ENCODE assay signal across 16 cellular contexts in genomic region chr2:143906850-143907249, GRCh38.
A peak's percentile ranks its signal among the peaks of the same experiment; 100 is the strongest.
DNase-seq lines count a peak whose midpoint lies in the region; FAIRE-seq lines count a peak whose summit lies in the region.
"Had no signal": no experiment of that assay in that cellular context is flagged by ENCODE, and none has a peak within 500 bp of the region (broad histone marks: within the 10 kb centered on the region; RNA-seq: fewer than 3 reads in every experiment).

No MANE protein-coding gene starts in this region.

- no peak overlapping the region for H3K27ac Mint-ChIP-seq in CD4-positive, alpha-beta memory T cell
- H3K27ac Mint-ChIP-seq in activated naive CD4-positive, alpha-beta T cell treated with anti-CD3 and anti-CD28 coated beads for 36 hours, result no peak overlapping the region

- DNase-seq in H7 (peak; percentile 54), NT2/D1 (ENCODE audit: low read depth, low spot score) (peak; percentile 68), iPS DF 19.7 (ENCODE audit: low read depth, low spot score) (peak; percentile 50), iPS-NIHi7 (ENCODE audit: extremely low spot score) (peak; percentile 45), GM19239 (ENCODE audit: insufficient read length, low spot score) (no peak), T-helper 2 cell (no peak)
- DNase-seq in CD4-positive, alpha-beta memory T cell, result no peak
- DNase-seq in activated naive CD4-positive, alpha-beta T cell treated with anti-CD3 and anti-CD28 coated beads for 36 hours, result no peak
- DNase-seq: 8988T, AML-193, DMS53 had no signal

- H3K36me3 ChIP-seq in H7 (replicated peaks; ENCODE audit: control insufficient read depth, insufficient read depth, low read length), result no peaks in the 10 kb centered on the region
- no peaks in the 10 kb centered on the region for H3K36me3 ChIP-seq in NT2/D1 (ENCODE audit: insufficient read depth, insufficient read length, low read length)
- no peaks in the 10 kb centered on the region for H3K36me3 ChIP-seq in CD4-positive, alpha-beta memory T cell (ENCODE audit: insufficient read depth, low read length)
- H3K36me3 ChIP-seq: BLaER1 had no signal

- intact Hi-C loops in CD4-positive, alpha-beta memory T cell (cut with micrococcal nuclease), result no loop called here
- intact Hi-C loops in activated naive CD4-positive, alpha-beta T cell treated with anti-CD3 and anti-CD28 coated beads for 36 hours (cut with micrococcal nuclease), result no loop called here

- no peak overlapping the region for H3K9ac ChIP-seq in NT2/D1 (ENCODE audit: insufficient read length, low read depth)
- H3K9ac ChIP-seq: BLaER1 had no signal

- peaks cover 0 to 7% (median under 1%) of the 10 kb centered on the region in 4 donors for H3K4me1 Mint-ChIP-seq in CD4-positive, alpha-beta memory T cell
- no peaks in the 10 kb centered on the region for H3K4me1 Mint-ChIP-seq in activated naive CD4-positive, alpha-beta T cell treated with anti-CD3 and anti-CD28 coated beads for 36 hours (ENCODE audit: low read depth)

- H3K36me3 Mint-ChIP-seq in CD4-positive, alpha-beta memory T cell, result no peaks in the 10 kb centered on the region
- H3K36me3 Mint-ChIP-seq in activated naive CD4-positive, alpha-beta T cell treated with anti-CD3 and anti-CD28 coated beads for 36 hours (ENCODE audit: low read depth), result no peaks in the 10 kb centered on the region

- POLR2A ChIA-PET in CD4-positive, alpha-beta memory T cell (lab: Charles Lee; ENCODE audit: partially characterized antibody), result no interaction called here

- H3K4me3 Mint-ChIP-seq in CD4-positive, alpha-beta memory T cell, result no peak overlapping the region
- no peak overlapping the region for H3K4me3 Mint-ChIP-seq in activated naive CD4-positive, alpha-beta T cell treated with anti-CD3 and anti-CD28 coated beads for 36 hours

- CTCF ChIA-PET in CD4-positive, alpha-beta memory T cell (lab: Charles Lee; ENCODE audit: partially characterized antibody), result no interaction called here
- CTCF ChIA-PET in activated naive CD4-positive, alpha-beta T cell treated with anti-CD3 and anti-CD28 coated beads for 36 hours (lab: Charles Lee), result interaction anchor here (0.5 kb wide), 1 partner anchor 27 kb away, joined by 3 read pairs; no protein-coding TSS in a partner anchor

- no peak overlapping the region for H3K27ac ChIP-seq in CD4-positive, alpha-beta memory T cell (ENCODE audit: low read depth, low read length)
- H3K27ac ChIP-seq: BLaER1 had no signal

- H3K9me3 Mint-ChIP-seq in CD4-positive, alpha-beta memory T cell, result no peaks in the 10 kb centered on the region
- H3K9me3 Mint-ChIP-seq in activated naive CD4-positive, alpha-beta T cell treated with anti-CD3 and anti-CD28 coated beads for 36 hours, result no peaks in the 10 kb centered on the region

- no peak for FAIRE-seq in GM19239 (lab: Jason Lieb, UNC)
- FAIRE-seq: GM12878, GM18507, H54, K562 had no signal

- H3K4me3 ChIP-seq in H7 (ENCODE audit: insufficient read depth, low read depth, low read length) (no peak overlapping the region), NT2/D1 (ENCODE audit: insufficient read length, low read depth) (no peak overlapping the region)
- no peak overlapping the region for H3K4me3 ChIP-seq in CD4-positive, alpha-beta memory T cell (ENCODE audit: low read length in 2 of 2)
- H3K4me3 ChIP-seq: BLaER1, GM12878, K562 had no signal

- H3K27me3 ChIP-seq in H7 (ENCODE audit: control insufficient read depth, insufficient read depth, low read length) (no peaks in the 10 kb centered on the region), NT2/D1 (ENCODE audit: insufficient read depth, insufficient read length) (no peaks in the 10 kb centered on the region)
- no peaks in the 10 kb centered on the region for H3K27me3 ChIP-seq in CD4-positive, alpha-beta memory T cell (ENCODE audit: insufficient read depth, low read length)
- H3K27me3 ChIP-seq: BLaER1 had no signal

- H3K4me1 ChIP-seq in NT2/D1 (ENCODE audit: insufficient read depth, insufficient read length), result no peaks in the 10 kb centered on the region
- H3K4me1 ChIP-seq in CD4-positive, alpha-beta memory T cell (ENCODE audit: insufficient read depth, low read length), result no peaks in the 10 kb centered on the region
- H3K4me1 ChIP-seq: BLaER1 had no signal

- peaks cover 0 to 2% of the 10 kb centered on the region in 2 donors for H3K27me3 Mint-ChIP-seq in CD4-positive, alpha-beta memory T cell
- peaks cover 13% of the 10 kb centered on the region for H3K27me3 Mint-ChIP-seq in activated naive CD4-positive, alpha-beta T cell treated with anti-CD3 and anti-CD28 coated beads for 36 hours (ENCODE audit: low read depth)

- H3K9me3 ChIP-seq in NT2/D1 (ENCODE audit: insufficient read depth, low read length), result no peaks in the 10 kb centered on the region
- H3K9me3 ChIP-seq in CD4-positive, alpha-beta memory T cell (ENCODE audit: control insufficient read depth in 1 of 2, low read length in 2 of 2), result no peaks in the 10 kb centered on the region
- H3K9me3 ChIP-seq: BLaER1 had no signal

Comparison
In these comparisons a context has a peak if more than half of its experiments do, and no peak if none do; other contexts are left out.
1. DNase-seq: peak in H7 (single experiment), NT2/D1 (single experiment), iPS DF 19.7 (single experiment) and iPS-NIHi7 (single experiment); none in CD4-positive, alpha-beta memory T cell (0 of 5), GM19239 (single experiment), T-helper 2 cell (0 of 5) and activated naive CD4-positive, alpha-beta T cell treated with anti-CD3 and anti-CD28 coated beads for 36 hours (single experiment).